Comparison of ENCODE assay signal across 1 cellular context in genomic region chr4:99117876-99118693, GRCh38.
TF ChIP-seq lines count a peak whose summit lies in the region.

No MANE protein-coding gene starts in this region.

TF ChIP-seq in K562, 482 proteins besides CTCF, POLR2A, EP300 and RAD21 (continued from another document):
- peak; percentile 36; the same call in 1 of the 2 replicates for TF ChIP-seq SMC3 (conservative IDR thresholded peaks at IDR 0.05; ENCODE audit: insufficient read depth, low read depth, low read length)
